16 cellular contexts compared by ENCODE assay signal in the genomic region with DNA sequence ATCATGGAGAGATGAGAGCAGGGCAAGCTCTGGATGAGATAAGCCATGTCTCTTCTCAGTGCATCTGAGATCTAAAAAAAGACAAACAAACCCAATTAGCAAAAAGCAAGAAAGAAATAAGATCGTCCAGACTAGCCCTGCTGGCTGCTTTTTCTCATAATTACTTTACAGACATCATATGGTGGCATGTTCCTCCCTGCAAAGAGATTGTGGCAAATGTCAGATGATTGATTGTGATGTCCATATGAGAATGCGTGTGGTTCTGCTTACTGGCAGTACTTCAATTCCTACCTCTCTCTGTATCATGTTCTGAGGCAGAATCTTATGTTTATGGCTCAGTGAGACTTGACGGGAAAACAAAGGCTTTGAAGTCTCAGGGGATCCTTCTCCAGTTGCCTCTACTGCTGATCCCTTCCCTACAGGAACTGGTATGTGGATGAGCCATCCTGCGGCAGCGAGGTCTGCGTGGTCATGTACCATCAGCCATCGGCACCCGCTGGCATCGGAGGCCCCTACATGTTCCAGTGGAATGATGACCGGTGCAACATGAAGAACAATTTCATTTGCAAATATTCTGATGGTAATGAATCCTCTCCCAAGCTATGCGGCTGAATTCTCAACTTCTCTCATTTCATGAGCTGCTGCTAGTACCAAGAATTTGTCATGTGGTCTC. TPM values are rescaled to one million over a fixed set of nuclear protein-coding genes. Genes with fewer than 3 reads are reported as not detected.
DNase-seq lines count a peak whose midpoint lies in the region; ATAC-seq and TF ChIP-seq lines count a peak whose summit lies in the region.
"Had no signal": no experiment of that assay in that cellular context is flagged by ENCODE, and none has a peak within 500 bp of the region (broad histone marks: within the 10 kb centered on the region; RNA-seq: fewer than 3 reads in every experiment).

No MANE protein-coding gene starts in this region.

- H3K23me2 ChIP-seq in H9 (ENCODE audit: insufficient read length, low read depth, low read length, poor library complexity, severe bottlenecking) = no peaks in the 10 kb centered on the region

- no peak overlapping the region for H3K4me2 ChIP-seq in H9 (ENCODE audit: insufficient read depth, insufficient read length, low read length)

- no peak overlapping the region for H3K14ac ChIP-seq in H9 (ENCODE audit: insufficient read depth, low read length)

- H3K27me3 ChIP-seq in thymus (ENCODE audit: control insufficient read depth, insufficient read depth) (no peaks in the 10 kb centered on the region), H9 (ENCODE audit: insufficient read depth, low read length) (no peaks in the 10 kb centered on the region)
- H3K27me3 ChIP-seq: SJSA1 had no signal

- H4K20me1 ChIP-seq in H9 (ENCODE audit: control insufficient read depth, insufficient read depth, insufficient read length) = no peaks in the 10 kb centered on the region

- H3K9me3 Mint-ChIP-seq in T-helper 2 cell treated with Interferon-gamma antibody and Interleukin-4, amounts not matched to agents 5 μg/mL and 100 μg/mL, for 36 hours = no peaks in the 10 kb centered on the region
- no peaks in the 10 kb centered on the region for H3K9me3 Mint-ChIP-seq in H9
- no peaks in the 10 kb centered on the region for H3K9me3 Mint-ChIP-seq in stimulated activated naive CD8-positive, alpha-beta T cell treated with anti-CD3 and anti-CD28 coated beads, Interleukin-15, amount 100 ng/mL, for 72 hours

- H3K36me3 ChIP-seq in thymus (ENCODE audit: control insufficient read depth, insufficient read depth) = no peaks in the 10 kb centered on the region

- H3K4me1 ChIP-seq in thymus (ENCODE audit: control insufficient read depth, insufficient read depth, low read length) (no peaks in the 10 kb centered on the region), H9 (ENCODE audit: insufficient read depth, low read length) (peaks cover 5% of the 10 kb centered on the region; the same call in 1 of the 2 replicates)

- no peak overlapping the region for H4K8ac ChIP-seq in H9 (replicated peaks; ENCODE audit: insufficient read length, low read depth, low read length)

- H2AK5ac ChIP-seq in H9 (ENCODE audit: insufficient read length, low read length) = no peak overlapping the region

- H3K27ac Mint-ChIP-seq in T-helper 2 cell treated with Interferon-gamma antibody and Interleukin-4, amounts not matched to agents 5 μg/mL and 100 μg/mL, for 36 hours = no peak overlapping the region
- no peak overlapping the region for H3K27ac Mint-ChIP-seq in H9
- no peak overlapping the region for H3K27ac Mint-ChIP-seq in stimulated activated naive CD8-positive, alpha-beta T cell treated with anti-CD3 and anti-CD28 coated beads, Interleukin-15, amount 100 ng/mL, for 72 hours

- no peak overlapping the region for H2BK12ac ChIP-seq in H9 (ENCODE audit: insufficient read length, low read depth, low read length)

- H2AFZ ChIP-seq in H9 (ENCODE audit: low read length) = no peak overlapping the region

- H3K4ac ChIP-seq in H9 (ENCODE audit: low read depth, low read length) = no peak overlapping the region

- H3K27me3 Mint-ChIP-seq in T-helper 2 cell treated with Interferon-gamma antibody and Interleukin-4, amounts not matched to agents 5 μg/mL and 100 μg/mL, for 36 hours (ENCODE audit: low read depth) = peaks cover 32% of the 10 kb centered on the region
- H3K27me3 Mint-ChIP-seq in H9 (ENCODE audit: low read depth) = peaks cover 11% of the 10 kb centered on the region
- no peaks in the 10 kb centered on the region for H3K27me3 Mint-ChIP-seq in stimulated activated naive CD8-positive, alpha-beta T cell treated with anti-CD3 and anti-CD28 coated beads, Interleukin-15, amount 100 ng/mL, for 72 hours

- no peak for TF ChIP-seq CTCF in H9 (conservative IDR thresholded peaks at IDR 0.05)

- no peak overlapping the region for H2BK120ac ChIP-seq in H9 (ENCODE audit: low read depth, low read length, poor library complexity, severe bottlenecking)

- peak overlapping the region; percentile 19 for H3K27ac ChIP-seq in thymus (ENCODE audit: low read depth)
- no peak overlapping the region for H3K27ac ChIP-seq in H9 (ENCODE audit: insufficient read length, low read depth, low read length)
- H3K27ac ChIP-seq: SJSA1 had no signal

- no peak overlapping the region for H3K23ac ChIP-seq in H9 (ENCODE audit: insufficient read length, low read depth, low read length)

- no peak for ATAC-seq in stimulated activated naive CD8-positive, alpha-beta T cell treated with anti-CD3 and anti-CD28 coated beads, Interleukin-15, amount 100 ng/mL, for 72 hours

- no peak overlapping the region for H3K4me3 Mint-ChIP-seq in T-helper 2 cell treated with Interferon-gamma antibody and Interleukin-4, amounts not matched to agents 5 μg/mL and 100 μg/mL, for 36 hours
- no peak overlapping the region for H3K4me3 Mint-ChIP-seq in H9
- no peak overlapping the region for H3K4me3 Mint-ChIP-seq in stimulated activated naive CD8-positive, alpha-beta T cell treated with anti-CD3 and anti-CD28 coated beads, Interleukin-15, amount 100 ng/mL, for 72 hours

- H3K36me3 Mint-ChIP-seq in T-helper 2 cell treated with Interferon-gamma antibody and Interleukin-4, amounts not matched to agents 5 μg/mL and 100 μg/mL, for 36 hours (ENCODE audit: low read depth) = no peaks in the 10 kb centered on the region
- H3K36me3 Mint-ChIP-seq in H9 (ENCODE audit: insufficient read depth in 1 of 3, low read depth in 3 of 3) = no peaks in the 10 kb centered on the region

- H4K91ac ChIP-seq in H9 (ENCODE audit: insufficient read length, low read depth, low read length) = no peak overlapping the region

- H2BK20ac ChIP-seq in H9 (ENCODE audit: low read depth, low read length, poor library complexity, severe bottlenecking) = no peak overlapping the region

- H3K9me3 ChIP-seq in thymus (ENCODE audit: control insufficient read depth) (no peaks in the 10 kb centered on the region), H9 (ENCODE audit: control insufficient read depth, low read depth, low read length) (no peaks in the 10 kb centered on the region)
- H3K9me3 ChIP-seq: SJSA1 had no signal

- H2BK5ac ChIP-seq in H9 (ENCODE audit: insufficient read length, low read length) = no peak overlapping the region

- no peaks in the 10 kb centered on the region for H3K4me1 Mint-ChIP-seq in T-helper 2 cell treated with Interferon-gamma antibody and Interleukin-4, amounts not matched to agents 5 μg/mL and 100 μg/mL, for 36 hours (ENCODE audit: low read depth)
- H3K4me1 Mint-ChIP-seq in H9 = peaks cover 18 to 20% of the 10 kb centered on the region in 2 experiments
- H3K4me1 Mint-ChIP-seq in stimulated activated naive CD8-positive, alpha-beta T cell treated with anti-CD3 and anti-CD28 coated beads, Interleukin-15, amount 100 ng/mL, for 72 hours = peaks cover 20% of the 10 kb centered on the region

- no peak overlapping the region for H3K56ac ChIP-seq in H9 (ENCODE audit: insufficient read length, low read depth, low read length)

- WGBS in thymus = 92% methylated on average over 11 of the region's 11 CpGs
- WGBS in H9 (ENCODE audit: extremely low coverage, insufficient read length, low lambda C conversion rate) = no CpG with 5 or more reads among the region's 11 CpGs

- DNase-seq in LHCN-M2 (ENCODE audit: low read depth) = peak; percentile 64
- DNase-seq in SK-N-DZ (ENCODE audit: low spot score) = peak; percentile 97
- peak; percentile 63 for DNase-seq in left kidney (ENCODE audit: low read depth, low spot score)
- DNase-seq in T-helper 2 cell treated with Interferon-gamma antibody and Interleukin-4, amounts not matched to agents 5 μg/mL and 100 μg/mL, for 36 hours (ENCODE audit: low spot score) = no peak
- DNase-seq in H9 = no peak
- DNase-seq in stimulated activated naive CD8-positive, alpha-beta T cell treated with anti-CD3 and anti-CD28 coated beads, Interleukin-15, amount 100 ng/mL, for 72 hours = no peak
- DNase-seq: ACHN, COR-L47, DMS153, MM.1S, NCI-H1105, NCI-H1694, NCI-H82 had no signal

- H3K79me1 ChIP-seq in H9 (ENCODE audit: insufficient read depth, low read depth, low read length, poor library complexity, severe bottlenecking) = no peaks in the 10 kb centered on the region

- H3K9ac ChIP-seq in H9 (ENCODE audit: extremely low read depth, insufficient read length, low read length) = no peak overlapping the region

- H3K4me3 ChIP-seq in thymus (ENCODE audit: low read length) = no peak overlapping the region
- H3K4me3 ChIP-seq: SJSA1 had no signal

- no peak overlapping the region for H3T11ph ChIP-seq in H9 (ENCODE audit: low read length)

- no peak overlapping the region for H2BK15ac ChIP-seq in H9 (ENCODE audit: low read depth, low read length)

- H4K5ac ChIP-seq in H9 (ENCODE audit: insufficient read length, low read depth, low read length) = no peak overlapping the region

- no peak overlapping the region for H3K18ac ChIP-seq in H9 (ENCODE audit: insufficient read length, low read depth, low read length)

- H3K79me2 ChIP-seq in H9 (ENCODE audit: insufficient read depth, low read length) = no peaks in the 10 kb centered on the region

RNA-seq across cellular contexts. Expression of a gene that starts 8.8 kb away (rescaled TPM):
- 18.8 and 23.1 TPM in 2 replicates for total RNA-seq in LHCN-M2 (2014; rRNA removed)
- 44.3 TPM for polyA plus RNA-seq in LHCN-M2 (2012)
- polyA plus RNA-seq in SK-N-DZ (2014; cell fraction: cytosol; rRNA removed) = 42.9 and 44.6 TPM in 2 replicates
- 23.9 and 26.1 TPM in 2 replicates for polyA plus RNA-seq in SK-N-DZ (2014; cell fraction: nucleus; rRNA removed)
- polyA plus RNA-seq in thymus = 30.9 TPM
- 2.5 and 3.1 TPM in 2 replicates for total RNA-seq in H9 (2021)
- total RNA-seq: NCI-H460 had no signal

RNA-seq across cellular contexts. Expression of a gene that starts 34.8 kb away (rescaled TPM):
- total RNA-seq in LHCN-M2 (2014; rRNA removed) (not detected in 2 replicates), H9 (2021) (not detected in 2 replicates)
- not detected for polyA plus RNA-seq in LHCN-M2 (2012)
- not detected in 2 replicates for polyA plus RNA-seq in SK-N-DZ (2014; cell fraction: cytosol; rRNA removed)
- not detected in 2 replicates for polyA plus RNA-seq in SK-N-DZ (2014; cell fraction: nucleus; rRNA removed)
- polyA plus RNA-seq in thymus = 1.2 TPM
- total RNA-seq: NCI-H460, SJSA1 had no signal

RNA-seq across cellular contexts. Expression of a gene that starts 37.1 kb away (rescaled TPM):
- total RNA-seq in LHCN-M2 (2014; rRNA removed) = 0.17 TPM in 1 of 2 replicates, not detected in the other
- polyA plus RNA-seq in LHCN-M2 (2012) = 0.11 TPM
- polyA plus RNA-seq in SK-N-DZ (2014; cell fraction: cytosol; rRNA removed) = not detected in 2 replicates
- polyA plus RNA-seq in SK-N-DZ (2014; cell fraction: nucleus; rRNA removed) = not detected in 2 replicates
- polyA plus RNA-seq in thymus = 0.25 TPM
- total RNA-seq in H9 (2021) = not detected in 2 replicates
- total RNA-seq: SJSA1 had no signal

RNA-seq across cellular contexts. Expression of a gene that starts 52.9 kb away (rescaled TPM):
- total RNA-seq in LHCN-M2 (2014; rRNA removed) (11.3 and 12.2 TPM in 2 replicates), H9 (2021) (7.5 and 10.3 TPM in 2 replicates)
- 6.7 TPM for polyA plus RNA-seq in LHCN-M2 (2012)
- 3.7 and 4.0 TPM in 2 replicates for polyA plus RNA-seq in SK-N-DZ (2014; cell fraction: cytosol; rRNA removed)
- 2.9 and 4.4 TPM in 2 replicates for polyA plus RNA-seq in SK-N-DZ (2014; cell fraction: nucleus; rRNA removed)
- 5.3 TPM for polyA plus RNA-seq in thymus

Comparison
In these comparisons a context has a peak if more than half of its experiments do, and no peak if none do; other contexts are left out.
1. DNase-seq: peak in LHCN-M2 (single experiment), SK-N-DZ (single experiment) and left kidney (single experiment); none in T-helper 2 cell treated with Interferon-gamma antibody and Interleukin-4, amounts not matched to agents 5 μg/mL and 100 μg/mL, for 36 hours (single experiment), H9 (single experiment) and stimulated activated naive CD8-positive, alpha-beta T cell treated with anti-CD3 and anti-CD28 coated beads, Interleukin-15, amount 100 ng/mL, for 72 hours (0 of 2).